ENCODE assay signal across 17 cellular contexts in genomic region chr22:24706050-24706449, GRCh38.
DNase-seq lines count a peak whose midpoint lies in the region; FAIRE-seq and TF ChIP-seq lines count a peak whose summit lies in the region.
"Had no signal": no experiment of that assay in that cellular context is flagged by ENCODE, and none has a peak within 500 bp of the region (broad histone marks: within the 10 kb centered on the region; RNA-seq: fewer than 3 reads in every experiment).

No MANE protein-coding gene starts in this region.

- H3F3A ChIP-seq in Loucy (ENCODE audit: low read depth), result no peaks in the 10 kb centered on the region

- no peaks in the 10 kb centered on the region for H3K79me2 ChIP-seq in Loucy (ENCODE audit: insufficient read depth, low read length)

- no peak overlapping the region for H3K27ac ChIP-seq in prostate gland

- H3K36me3 Mint-ChIP-seq in Calu3 (ENCODE audit: insufficient read depth, unreplicated experiment), result no peaks in the 10 kb centered on the region
- H3K36me3 Mint-ChIP-seq in chondrocyte (ENCODE audit: low read depth), result no peaks in the 10 kb centered on the region
- H3K36me3 Mint-ChIP-seq in nephron progenitor cell (ENCODE audit: low read depth), result no peaks in the 10 kb centered on the region
- H3K36me3 Mint-ChIP-seq: activated naive CD4-positive, alpha-beta T cell treated with anti-CD3 and anti-CD28 coated beads, Interleukin-2, amount 50 U/mL, for 72 hours had no signal

- BruUV-seq in Calu3 (replicated peaks; lab: Mats Ljungman, UMichigan), result no TSS peak

- H3K9me3 Mint-ChIP-seq in Calu3 (ENCODE audit: low read depth, unreplicated experiment) (no peaks in the 10 kb centered on the region), chondrocyte (ENCODE audit: low read depth) (no peaks in the 10 kb centered on the region), nephron progenitor cell (no peaks in the 10 kb centered on the region)
- H3K9me3 Mint-ChIP-seq: activated naive CD4-positive, alpha-beta T cell treated with anti-CD3 and anti-CD28 coated beads, Interleukin-2, amount 50 U/mL, for 72 hours; CD4-positive, alpha-beta T cell had no signal

- H4K20me1 ChIP-seq in Loucy (ENCODE audit: insufficient read depth, low read length, poor library complexity, severe bottlenecking), result no peaks in the 10 kb centered on the region

- peaks cover 66% of the 10 kb centered on the region for H3K27me3 Mint-ChIP-seq in Calu3 (ENCODE audit: unreplicated experiment)
- H3K27me3 Mint-ChIP-seq in chondrocyte (ENCODE audit: low read depth), result peaks cover 22% of the 10 kb centered on the region
- peaks cover 8% of the 10 kb centered on the region for H3K27me3 Mint-ChIP-seq in nephron progenitor cell (ENCODE audit: low read depth, poor library complexity)

- H3K4me1 ChIP-seq in Loucy (ENCODE audit: insufficient read depth, low read length, poor library complexity, severe bottlenecking) (no peaks in the 10 kb centered on the region), prostate gland (replicated peaks) (no peaks in the 10 kb centered on the region)

- no peak for FAIRE-seq in GM12891 (lab: Jason Lieb, UNC)
- FAIRE-seq: endometrium, G401.6, RCC 7860 had no signal

- no peak overlapping the region for H3K4me3 Mint-ChIP-seq in Calu3 (ENCODE audit: low read depth, unreplicated experiment)
- H3K4me3 Mint-ChIP-seq in chondrocyte (ENCODE audit: unreplicated experiment), result no peak overlapping the region
- no peak overlapping the region for H3K4me3 Mint-ChIP-seq in nephron progenitor cell
- H3K4me3 Mint-ChIP-seq: CD4-positive, alpha-beta T cell had no signal

- H3K4me1 Mint-ChIP-seq in Calu3 (ENCODE audit: low read depth, unreplicated experiment), result no peaks in the 10 kb centered on the region
- no peaks in the 10 kb centered on the region for H3K4me1 Mint-ChIP-seq in chondrocyte (ENCODE audit: low read depth)
- peaks cover 26% of the 10 kb centered on the region for H3K4me1 Mint-ChIP-seq in nephron progenitor cell

- no peaks in the 10 kb centered on the region for H3K36me3 ChIP-seq in Loucy (ENCODE audit: insufficient read depth, low read length)
- H3K36me3 ChIP-seq in prostate gland, result no peaks in the 10 kb centered on the region

- WGBS in prostate gland, result 81% methylated on average over 8 of the region's 8 CpGs

- H3K27ac Mint-ChIP-seq in Calu3 (ENCODE audit: unreplicated experiment) (no peak overlapping the region), chondrocyte (ENCODE audit: unreplicated experiment) (no peak overlapping the region), nephron progenitor cell (no peak overlapping the region)
- H3K27ac Mint-ChIP-seq: activated naive CD4-positive, alpha-beta T cell treated with anti-CD3 and anti-CD28 coated beads, Interleukin-2, amount 50 U/mL, for 72 hours; CD4-positive, alpha-beta T cell had no signal

- no peaks in the 10 kb centered on the region for H3K9me2 ChIP-seq in Loucy (replicated peaks; ENCODE audit: low read depth, low read length)

- TF ChIP-seq POLR2A in GM12891 (IDR thresholded peaks at IDR 0.05; ENCODE audit: low read depth, low read length) (no peak), prostate gland (IDR thresholded peaks at IDR 0.05) (no peak)

- no peak overlapping the region for H2AFZ ChIP-seq in Loucy (ENCODE audit: low read length)

- CTCF ChIA-PET in Calu3 (lab: Charles Lee), result no interaction called here

- H3K9ac ChIP-seq in Loucy (ENCODE audit: low read depth, low read length, poor library complexity, severe bottlenecking), result no peak overlapping the region

- intact Hi-C loops in Calu3 (cut with micrococcal nuclease; ENCODE audit: unreplicated experiment) (loop anchor here (2.0 kb wide), 1 partner anchor 53 kb away; no protein-coding TSS in a partner anchor), prostate gland (cut with DNase I) (no loop called here)

- H3K9me3 ChIP-seq in Loucy (ENCODE audit: insufficient read depth, low read depth, low read length), result no peaks in the 10 kb centered on the region
- no peaks in the 10 kb centered on the region for H3K9me3 ChIP-seq in prostate gland

- no peak overlapping the region for H3K4me3 ChIP-seq in Loucy (ENCODE audit: low read length, poor library complexity, severe bottlenecking)
- H3K4me3 ChIP-seq in prostate gland, result no peak overlapping the region

- H3K27me3 ChIP-seq in Loucy (ENCODE audit: insufficient read depth, low read length, poor library complexity, severe bottlenecking) (no peaks in the 10 kb centered on the region), prostate gland (replicated peaks; ENCODE audit: insufficient read depth) (no peaks in the 10 kb centered on the region)

- TF ChIP-seq CTCF in Calu3 (IDR thresholded peaks at IDR 0.05; ENCODE audit: unreplicated experiment) (no peak), Loucy (conservative IDR thresholded peaks at IDR 0.05; ENCODE audit: low read length) (peak; percentile 31; the same call in 1 of the 2 replicates), chondrocyte (IDR thresholded peaks at IDR 0.05) (peak; percentile 58), nephron progenitor cell (IDR thresholded peaks at IDR 0.05) (peak; percentile 28), prostate gland (IDR thresholded peaks at IDR 0.05) (no peak)

- no peak overlapping the region for H3K4me2 ChIP-seq in Loucy (ENCODE audit: low read depth, low read length, poor library complexity, severe bottlenecking)

- peak; percentile 15 for DNase-seq in Calu3
- DNase-seq in chondrocyte (ENCODE audit: low spot score), result no peak
- peak; percentile 41 for DNase-seq in nephron progenitor cell
- DNase-seq in GM12891 (ENCODE audit: insufficient read length, low spot score), result no peak
- no peak for DNase-seq in NCI-H774 (lab: John Stamatoyannopoulos, UW)
- no peak for DNase-seq in prostate gland (ENCODE audit: low spot score)
- DNase-seq: CD4-positive, alpha-beta T cell; central memory CD4-positive, alpha-beta T cell; NCI-H1930; NCI-H526 treated with DMSO at 0.1 percent for 48 hours; stimulated activated naive CD4-positive, alpha-beta T cell treated with Interleukin-2 at 50 U/mL for 16 hours; T-helper 1 cell had no signal

TF ChIP-seq in GM12891, 5 proteins besides CTCF, POLR2A, EP300 and RAD21:
- TF ChIP-seq POLR2AphosphoS5 (IDR thresholded peaks at IDR 0.05; ENCODE audit: low read depth, low read length) (no peak), SPI1 (IDR thresholded peaks at IDR 0.05; ENCODE audit: low read depth, low read length) (no peak), TAF1 (IDR thresholded peaks at IDR 0.05; ENCODE audit: low read depth, low read length) (no peak), POU2F2 (IDR thresholded peaks at IDR 0.05; ENCODE audit: low read depth, low read length) (no peak), PAX5 (IDR thresholded peaks at IDR 0.05; ENCODE audit: insufficient read depth, low read length, severe bottlenecking) (no peak)

Comparison
In these comparisons a context has a peak if more than half of its experiments do, and no peak if none do; other contexts are left out.
1. DNase-seq: peak in Calu3 (single experiment) and nephron progenitor cell (single experiment); none in chondrocyte (single experiment), GM12891 (single experiment), NCI-H774 (single experiment) and prostate gland (single experiment).
2. CTCF ChIP-seq: peak in Loucy (single experiment), chondrocyte (single experiment) and nephron progenitor cell (single experiment); none in Calu3 (single experiment) and prostate gland (0 of 4).